29 cellular contexts compared by ENCODE assay signal in genomic region chr3:153731036-153731435, GRCh38.
"Had no signal": no experiment of that assay in that cellular context is flagged by ENCODE, and none has a peak within 500 bp of the region (broad histone marks: within the 10 kb centered on the region; RNA-seq: fewer than 3 reads in every experiment).

No MANE protein-coding gene starts in this region.

- DNase-seq: naive thymus-derived CD8-positive, alpha-beta T cell; nephron progenitor cell; nucleus accumbens; pancreas; posterior cingulate gyrus; psoas muscle; right cardiac atrium; right lobe of liver; sigmoid colon; spleen; stimulated activated CD4-positive, alpha-beta T cell treated with anti-CD3 and anti-CD28 coated beads, Interleukin-12 subunit alpha, Interleukin-12 subunit beta, amount 100 ng/mL, for 4 hours; stimulated activated CD4-positive, alpha-beta T cell treated with anti-CD3 and anti-CD28 coated beads, Interleukin-1b, Interleukin-23, amount 100 ng/mL, for 48 hours; stimulated activated CD4-positive, alpha-beta T cell treated with anti-CD3 and anti-CD28 coated beads, Interleukin-4, amount 100 ng/mL, for 1 hour; stimulated activated CD4-positive, alpha-beta T cell treated with anti-CD3 and anti-CD28 coated beads, Interleukin-4, amount 100 ng/mL, for 4 hours; stimulated activated CD8-positive, alpha-beta memory T cell treated with anti-CD3 and anti-CD28 coated beads, Interleukin-4, amount 100 ng/mL, for 48 hours; stimulated activated naive CD4-positive, alpha-beta T cell; stimulated activated naive CD8-positive, alpha-beta T cell treated with anti-CD3 and anti-CD28 coated beads, Interleukin-15, amount 100 ng/mL, for 72 hours; stimulated activated naive CD8-positive, alpha-beta T cell treated with anti-CD3 and anti-CD28 coated beads, Interleukin-15, Interleukin-2, amounts not matched to agents 100 U/mL and 50 U/mL, for 24 hours; substantia nigra; testis; tibial artery; transverse colon; upper lobe of right lung; uterus had no signal

- FAIRE-seq: pancreas had no signal

- H3K4me1 ChIP-seq: pancreas, psoas muscle, right lobe of liver, spleen, suprapubic skin, upper lobe of right lung, uterus had no signal

- H3K27ac ChIP-seq: neutrophil, pancreas, psoas muscle, right lobe of liver, sigmoid colon, spleen, suprapubic skin, testis, tibial artery, transverse colon, upper lobe of right lung, uterus had no signal

- H3K9me3 ChIP-seq: neutrophil, pancreas, psoas muscle, right lobe of liver, sigmoid colon, testis, tibial artery, upper lobe of right lung, uterus had no signal

- ATAC-seq: naive thymus-derived CD8-positive, alpha-beta T cell; natural killer cell treated with Interleukin-12 subunit alpha and Interleukin-12 subunit beta and Interleukin-15 and Interleukin-18, amount 100 ng/mL, for 72 hours; pancreas; psoas muscle; right cardiac atrium; right lobe of liver; stimulated activated memory B cell treated with anti-CD40 and anti-IgM and Interleukin-4, amounts not matched to agents 10 μg/mL and 1 μg/mL and 100 μg/mL, for 72 hours; stimulated activated naive CD8-positive, alpha-beta T cell treated with anti-CD3 and anti-CD28 coated beads, Interleukin-15, amount 100 ng/mL, for 72 hours; stimulated activated naive CD8-positive, alpha-beta T cell treated with anti-CD3 and anti-CD28 coated beads, Interleukin-15, Interleukin-2, amounts not matched to agents 100 U/mL and 50 U/mL, for 24 hours; upper lobe of right lung had no signal

- H3K36me3 ChIP-seq: neutrophil, pancreas, right lobe of liver, sigmoid colon, spleen, suprapubic skin, tibial artery, transverse colon, upper lobe of right lung, uterus had no signal

- H3K4me3 ChIP-seq: pancreas, psoas muscle, right lobe of liver, sigmoid colon, smooth muscle cell, spleen, suprapubic skin, testis, tibial artery, transverse colon, upper lobe of right lung, uterus had no signal
